In genomic region chr9:28389411-28389810, GRCh38 we compare ENCODE assay signal across 14 cellular contexts.
DNase-seq lines count a peak whose midpoint lies in the region; ATAC-seq, FAIRE-seq and TF ChIP-seq lines count a peak whose summit lies in the region.
"Had no signal": no experiment of that assay in that cellular context is flagged by ENCODE, and none has a peak within 500 bp of the region (broad histone marks: within the 10 kb centered on the region; RNA-seq: fewer than 3 reads in every experiment).

No MANE protein-coding gene starts in this region.

- ATAC-seq in HG02678 (IDR thresholded peaks at IDR 0.05; ENCODE audit: unreplicated experiment) (no peak), HG03097 (IDR thresholded peaks at IDR 0.05; ENCODE audit: low FRiP score, unreplicated experiment) (no peak)
- ATAC-seq: CD8-positive, alpha-beta T cell had no signal

- H4K5ac ChIP-seq in H1 (ENCODE audit: insufficient read length, low read depth, low read length): no peak overlapping the region

- no peak overlapping the region for H3K4ac ChIP-seq in H1 (replicated peaks; ENCODE audit: insufficient read length, low read depth, low read length)

- no peaks in the 10 kb centered on the region for H4K20me1 ChIP-seq in H1 (replicated peaks in 1 of 2; ENCODE audit: control insufficient read depth in 1 of 2, insufficient read depth in 2 of 2, low read length in 2 of 2)
- H4K20me1 ChIP-seq: BLaER1 treated with 17β-estradiol and CSF1 and Interleukin-3, amounts not matched to agents 10 nM and 100 nM had no signal

- H3K23ac ChIP-seq in H1 (ENCODE audit: insufficient read length): no peak overlapping the region

- no peaks in the 10 kb centered on the region for H3K4me1 ChIP-seq in H1 (replicated peaks in 1 of 4; ENCODE audit: control insufficient read depth in 3 of 4, insufficient read depth in 4 of 4, low read length in 3 of 4)
- H3K4me1 ChIP-seq: BLaER1 treated with 17β-estradiol and CSF1 and Interleukin-3, amounts not matched to agents 10 nM and 100 nM had no signal

- H3K18ac ChIP-seq in H1 (ENCODE audit: extremely low read depth, low read length): no peak overlapping the region

- POLR2A ChIA-PET in H1 (lab: Charles Lee; ENCODE audit: partially characterized antibody): no interaction called here

- no peaks in the 10 kb centered on the region for H3K9me3 ChIP-seq in H1 (ENCODE audit: insufficient read depth in 2 of 2, low read depth in 1 of 2, low read length in 1 of 2)

- H3K4me2 ChIP-seq in H1 (ENCODE audit: insufficient read depth in 1 of 2, low read depth in 2 of 2, low read length in 2 of 2): no peak overlapping the region
- H3K4me2 ChIP-seq: BLaER1 treated with 17β-estradiol and CSF1 and Interleukin-3, amounts not matched to agents 10 nM and 100 nM had no signal

- H3K79me1 ChIP-seq in H1 (ENCODE audit: low read depth, low read length): no peaks in the 10 kb centered on the region

- H3K23me2 ChIP-seq in H1 (ENCODE audit: low read depth, low read length): no peaks in the 10 kb centered on the region

- FAIRE-seq in H1 (lab: Jason Lieb, UNC): peak; percentile 50
- FAIRE-seq: H54 had no signal

- no peaks in the 10 kb centered on the region for H3K79me2 ChIP-seq in H1 (ENCODE audit: control insufficient read depth in 1 of 2, insufficient read depth in 2 of 2, low read length in 2 of 2)

- no peak for TF ChIP-seq RAD21 in H1 (IDR thresholded peaks at IDR 0.05 in 1 of 2, conservative IDR thresholded peaks at IDR 0.05 in 1 of 2; ENCODE audit: low read depth in 2 of 2, low read length in 2 of 2)

- no peak overlapping the region for H4K8ac ChIP-seq in H1 (ENCODE audit: extremely low read depth, insufficient read depth, low read length)

- peak; percentile 64 for DNase-seq in NCI-H226
- no peak for DNase-seq in H1 (ENCODE audit: low read depth in 1 of 2, low spot score in 2 of 2)
- DNase-seq in iPS DF 19.7 (ENCODE audit: low read depth, low spot score): peak; percentile 9
- DNase-seq in skeletal muscle cell (ENCODE audit: low read depth): peak; percentile 6
- DNase-seq in NCI-H526 (lab: John Stamatoyannopoulos, UW): no peak
- DNase-seq: Calu3; CD8-positive, alpha-beta T cell; DMS79 treated with DMSO at 0.1 percent for 48 hours; GF-D8; HCEC 1CT had no signal

- H2AFZ ChIP-seq in H1 (ENCODE audit: low read length): no peak overlapping the region

- no peak for TF ChIP-seq CTCF in H1 (IDR thresholded peaks at IDR 0.05; ENCODE audit: control extremely low read depth in 1 of 3, insufficient read depth in 1 of 3, low read depth in 1 of 3, low read length in 3 of 3)

- H3K4me3 ChIP-seq in H1 (ENCODE audit: extremely low read depth in 1 of 4, insufficient read depth in 2 of 4, low read depth in 3 of 4, low read length in 4 of 4): no peak overlapping the region
- no peak overlapping the region for H3K4me3 ChIP-seq in skeletal muscle cell (ENCODE audit: low read depth, low read length)
- H3K4me3 ChIP-seq: BLaER1 treated with 17β-estradiol and CSF1 and Interleukin-3, amounts not matched to agents 10 nM and 100 nM had no signal

- H3K27me3 ChIP-seq in H1 (replicated peaks in 1 of 4; ENCODE audit: control insufficient read depth in 3 of 4, extremely low read depth in 1 of 4, insufficient read depth in 3 of 4, low read length in 3 of 4): no peaks in the 10 kb centered on the region
- H3K27me3 ChIP-seq: BLaER1 treated with 17β-estradiol and CSF1 and Interleukin-3, amounts not matched to agents 10 nM and 100 nM had no signal

- H3K14ac ChIP-seq in H1 (ENCODE audit: insufficient read length): no peak overlapping the region

- H2AK5ac ChIP-seq in H1 (ENCODE audit: low read depth, low read length): no peak overlapping the region

- H4K91ac ChIP-seq in H1 (replicated peaks; ENCODE audit: insufficient read length, low read length): no peak overlapping the region

- no peak overlapping the region for H3K27ac ChIP-seq in H1 (ENCODE audit: low read depth, low read length)
- H3K27ac ChIP-seq: BLaER1 treated with 17β-estradiol and CSF1 and Interleukin-3, amounts not matched to agents 10 nM and 100 nM had no signal

- H2BK15ac ChIP-seq in H1 (ENCODE audit: low read length): no peak overlapping the region

- TF ChIP-seq EP300 in H1 (IDR thresholded peaks at IDR 0.05; ENCODE audit: borderline replicate concordance in 1 of 2, low read depth in 2 of 2, low read length in 2 of 2): no peak

- CTCF ChIA-PET in H1 (lab: Charles Lee; ENCODE audit: partially characterized antibody): no interaction called here

- no peak overlapping the region for H2BK12ac ChIP-seq in H1 (ENCODE audit: low read depth, low read length)

- no peak overlapping the region for H3K9ac ChIP-seq in H1 (replicated peaks in 1 of 4; ENCODE audit: extremely low read depth in 1 of 4, low read depth in 3 of 4, low read length in 3 of 4)
- H3K9ac ChIP-seq: BLaER1 treated with 17β-estradiol and CSF1 and Interleukin-3, amounts not matched to agents 10 nM and 100 nM had no signal

- H2BK20ac ChIP-seq in H1 (ENCODE audit: low read length): no peak overlapping the region

- H2BK120ac ChIP-seq in H1 (replicated peaks; ENCODE audit: low read depth, low read length): no peak overlapping the region

- no peak for TF ChIP-seq POLR2A in H1 (IDR thresholded peaks at IDR 0.05; ENCODE audit: control extremely low read depth in 1 of 2, low read depth in 2 of 2, low read length in 2 of 2)

- no peak overlapping the region for H3K56ac ChIP-seq in H1 (replicated peaks; ENCODE audit: insufficient read length, low read depth, low read length)

- H2BK5ac ChIP-seq in H1 (ENCODE audit: low read depth, low read length): no peak overlapping the region

- WGBS in H1 (ENCODE audit: extremely low coverage in 1 of 2, insufficient coverage in 1 of 2, insufficient read length in 1 of 2, insufficient replicate concordance in 2 of 2, low coverage in 1 of 2, low lambda C conversion rate in 2 of 2, missing lambda C conversion rate in 1 of 2), 2 experiments: 80% methylated on average over 3 of the region's 3 CpGs; no CpG with 5 or more reads in 1 of the 2 experiments

- no peaks in the 10 kb centered on the region for H3K36me3 ChIP-seq in H1 (ENCODE audit: control insufficient read depth in 2 of 4, insufficient read depth in 4 of 4, low read length in 3 of 4)
- H3K36me3 ChIP-seq: BLaER1 treated with 17β-estradiol and CSF1 and Interleukin-3, amounts not matched to agents 10 nM and 100 nM had no signal

TF ChIP-seq in H1, 55 proteins besides CTCF, POLR2A, EP300 and RAD21 (continues in another document):
- TF ChIP-seq BCL11A (IDR thresholded peaks at IDR 0.05; ENCODE audit: low read depth in 2 of 2, low read length in 2 of 2): no peak
- TF ChIP-seq CREB1 (IDR thresholded peaks at IDR 0.05): no peak
- no peak for TF ChIP-seq RXRA (IDR thresholded peaks at IDR 0.05; ENCODE audit: insufficient read depth, low read depth, low read length)
- TF ChIP-seq KDM1A (IDR thresholded peaks at IDR 0.05; ENCODE audit: borderline replicate concordance, low read length): no peak
- peak; percentile 91 for TF ChIP-seq CEBPB (IDR thresholded peaks at IDR 0.05; ENCODE audit: low read depth, low read length)
- TF ChIP-seq YY1 (IDR thresholded peaks at IDR 0.05; ENCODE audit: low read depth, low read length): no peak
- TF ChIP-seq JUN (IDR thresholded peaks at IDR 0.05; ENCODE audit: low read depth, low read length): no peak
- TF ChIP-seq ATF2 (IDR thresholded peaks at IDR 0.05; ENCODE audit: low read length): no peak
- no peak for TF ChIP-seq MAFK (IDR thresholded peaks at IDR 0.05; ENCODE audit: low read depth, low read length)

Comparison
In these comparisons a context has a peak if more than half of its experiments do, and no peak if none do; other contexts are left out.
1. DNase-seq: peak in NCI-H226 (single experiment), iPS DF 19.7 (single experiment) and skeletal muscle cell (single experiment); none in H1 (0 of 2) and NCI-H526 (0 of 2).